1 cellular context compared by ENCODE assay signal in genomic region chr17:80845121-80845862, GRCh38.
TF ChIP-seq lines count a peak whose summit lies in the region.

No MANE protein-coding gene starts in this region.

TF ChIP-seq in GM12878, 131 proteins besides CTCF, POLR2A, EP300 and RAD21 (continued from another document):
- TF ChIP-seq USF1 (IDR thresholded peaks at IDR 0.05; ENCODE audit: borderline replicate concordance, extremely low read length, insufficient read depth, low read depth, low read length) (no peak), MYC (IDR thresholded peaks at IDR 0.05; ENCODE audit: insufficient read depth, insufficient read length, insufficient replicate concordance, low read length, severe bottlenecking) (no peak), YBX1 (IDR thresholded peaks at IDR 0.05) (no peak), ATF3 (IDR thresholded peaks at IDR 0.05; ENCODE audit: borderline replicate concordance, extremely low read depth, low read depth, low read length) (no peak), IRF5 (IDR thresholded peaks at IDR 0.05; ENCODE audit: borderline replicate concordance) (no peak)
